In the genomic region with DNA sequence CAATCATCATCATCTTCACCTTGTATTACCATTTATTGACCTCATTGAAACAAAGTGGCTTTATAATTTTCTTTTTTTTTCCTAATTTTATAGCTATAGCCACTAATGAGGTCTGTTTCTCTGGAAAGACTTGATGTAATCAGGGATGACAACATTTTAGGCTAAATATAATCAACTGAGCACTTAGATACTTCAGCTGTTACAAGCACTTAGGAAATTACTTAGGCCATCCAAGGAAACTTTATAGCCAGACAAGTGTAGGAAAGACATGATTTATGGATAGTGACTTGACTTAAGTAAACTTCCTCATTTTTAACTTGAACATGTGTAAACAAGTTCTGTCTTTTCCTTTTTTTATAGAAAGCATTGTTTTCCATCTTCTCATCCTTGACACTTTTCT, we compare ENCODE assay signal across 1 cellular context.
A peak's percentile ranks its signal among the peaks of the same experiment; 100 is the strongest.
TF ChIP-seq lines count a peak whose summit lies in the region.

No MANE protein-coding gene starts in this region.

TF ChIP-seq in HEK293, 187 proteins besides CTCF, POLR2A, EP300 and RAD21 (continued from another document and continues in another):
- TF ChIP-seq, protein P1, sequence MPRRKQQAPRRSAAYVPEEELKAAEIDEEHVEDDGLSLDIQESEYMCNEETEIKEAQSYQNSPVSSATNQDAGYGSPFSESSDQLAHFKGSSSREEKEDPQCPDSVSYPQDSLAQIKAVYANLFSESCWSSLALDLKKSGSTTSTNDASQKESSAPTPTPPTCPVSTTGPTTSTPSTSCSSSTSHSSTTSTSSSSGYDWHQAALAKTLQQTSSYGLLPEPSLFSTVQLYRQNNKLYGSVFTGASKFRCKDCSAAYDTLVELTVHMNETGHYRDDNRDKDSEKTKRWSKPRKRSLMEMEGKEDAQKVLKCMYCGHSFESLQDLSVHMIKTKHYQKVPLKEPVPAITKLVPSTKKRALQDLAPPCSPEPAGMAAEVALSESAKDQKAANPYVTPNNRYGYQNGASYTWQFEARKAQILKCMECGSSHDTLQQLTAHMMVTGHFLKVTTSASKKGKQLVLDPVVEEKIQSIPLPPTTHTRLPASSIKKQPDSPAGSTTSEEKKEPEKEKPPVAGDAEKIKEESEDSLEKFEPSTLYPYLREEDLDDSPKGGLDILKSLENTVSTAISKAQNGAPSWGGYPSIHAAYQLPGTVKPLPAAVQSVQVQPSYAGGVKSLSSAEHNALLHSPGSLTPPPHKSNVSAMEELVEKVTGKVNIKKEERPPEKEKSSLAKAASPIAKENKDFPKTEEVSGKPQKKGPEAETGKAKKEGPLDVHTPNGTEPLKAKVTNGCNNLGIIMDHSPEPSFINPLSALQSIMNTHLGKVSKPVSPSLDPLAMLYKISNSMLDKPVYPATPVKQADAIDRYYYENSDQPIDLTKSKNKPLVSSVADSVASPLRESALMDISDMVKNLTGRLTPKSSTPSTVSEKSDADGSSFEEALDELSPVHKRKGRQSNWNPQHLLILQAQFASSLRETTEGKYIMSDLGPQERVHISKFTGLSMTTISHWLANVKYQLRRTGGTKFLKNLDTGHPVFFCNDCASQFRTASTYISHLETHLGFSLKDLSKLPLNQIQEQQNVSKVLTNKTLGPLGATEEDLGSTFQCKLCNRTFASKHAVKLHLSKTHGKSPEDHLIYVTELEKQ (tag by site-specific recombination; IDR thresholded peaks at IDR 0.05; ENCODE audit: borderline replicate concordance) = peak; percentile 97
- TF ChIP-seq ZNF837 (tag by site-specific recombination; IDR thresholded peaks at IDR 0.05) (no peak), ZNF544 (tag by site-specific recombination; IDR thresholded peaks at IDR 0.05) (no peak), OSR2 (tag by site-specific recombination; IDR thresholded peaks at IDR 0.05) (peak; percentile 90), SCRT1 (tag by site-specific recombination; IDR thresholded peaks at IDR 0.05; ENCODE audit: borderline replicate concordance) (peak; percentile 46; the same call in 1 of the 2 replicates), SP7 (tag by site-specific recombination; IDR thresholded peaks at IDR 0.05) (peak; percentile 92), ZNF560 (tag by site-specific recombination; IDR thresholded peaks at IDR 0.05; ENCODE audit: borderline replicate concordance) (no peak), ZNF426 (tag by site-specific recombination; IDR thresholded peaks at IDR 0.05) (0 out of 2 replicates have a peak, but pooled peaks have one; percentile 6), ZNF223 (tag by site-specific recombination; IDR thresholded peaks at IDR 0.05) (no peak), RBAK (tag by site-specific recombination; IDR thresholded peaks at IDR 0.05) (no peak), ZNF292 (tag by site-specific recombination; IDR thresholded peaks at IDR 0.05; ENCODE audit: borderline replicate concordance, low read depth) (no peak), ZNF221 (tag by site-specific recombination; IDR thresholded peaks at IDR 0.05; ENCODE audit: borderline replicate concordance) (no peak), ZNF433 (tag by site-specific recombination; IDR thresholded peaks at IDR 0.05; ENCODE audit: low read depth) (no peak), ZNF629 (tag by site-specific recombination; IDR thresholded peaks at IDR 0.05) (peak; percentile 93), HOXC10 (CRISPR knock-in tag; IDR thresholded peaks at IDR 0.05) (no peak), KLF1 (tag by site-specific recombination; IDR thresholded peaks at IDR 0.05) (no peak), ZNF776 (tag by site-specific recombination; IDR thresholded peaks at IDR 0.05; ENCODE audit: borderline replicate concordance) (no peak), ZNF19 (tag by site-specific recombination; IDR thresholded peaks at IDR 0.05; ENCODE audit: low read depth) (no peak), ZNF174 (tag by site-specific recombination; IDR thresholded peaks at IDR 0.05) (no peak), BCL11B (tag by site-specific recombination; IDR thresholded peaks at IDR 0.05; ENCODE audit: low read depth) (peak; percentile 67; the same call in 1 of the 2 replicates), ZNF202 (tag by site-specific recombination; IDR thresholded peaks at IDR 0.05; ENCODE audit: borderline replicate concordance) (no peak), ZNF394 (tag by site-specific recombination; IDR thresholded peaks at IDR 0.05; ENCODE audit: borderline replicate concordance) (peak; percentile 65; the same call in 1 of the 2 replicates), ZNF302 (tag by site-specific recombination; IDR thresholded peaks at IDR 0.05; ENCODE audit: low read depth) (no peak), ZNF23 (tag by site-specific recombination; IDR thresholded peaks at IDR 0.05; ENCODE audit: borderline replicate concordance) (no peak), ZNF266 (tag by site-specific recombination; IDR thresholded peaks at IDR 0.05; ENCODE audit: low read depth) (no peak), ZNF549 (tag by site-specific recombination; IDR thresholded peaks at IDR 0.05) (no peak), ZNF16 (tag by site-specific recombination; IDR thresholded peaks at IDR 0.05; ENCODE audit: low read depth) (no peak), MEIS1 (CRISPR knock-in tag; IDR thresholded peaks at IDR 0.05; ENCODE audit: borderline replicate concordance) (no peak), ZNF677 (tag by site-specific recombination; IDR thresholded peaks at IDR 0.05) (no peak), ZNF335 (tag by site-specific recombination; conservative IDR thresholded peaks at IDR 0.05) (no peak), ZNF785 (tag by site-specific recombination; IDR thresholded peaks at IDR 0.05) (no peak), ZBTB8A (tag by site-specific recombination; IDR thresholded peaks at IDR 0.05) (no peak), ZBTB7A (tag by site-specific recombination; IDR thresholded peaks at IDR 0.05; ENCODE audit: low read depth) (0 out of 2 replicates have a peak, but pooled peaks have one; percentile 13), ZSCAN23 (tag by site-specific recombination; IDR thresholded peaks at IDR 0.05) (0 out of 2 replicates have a peak, but pooled peaks have one; percentile 39)
- TF ChIP-seq, protein P2, sequence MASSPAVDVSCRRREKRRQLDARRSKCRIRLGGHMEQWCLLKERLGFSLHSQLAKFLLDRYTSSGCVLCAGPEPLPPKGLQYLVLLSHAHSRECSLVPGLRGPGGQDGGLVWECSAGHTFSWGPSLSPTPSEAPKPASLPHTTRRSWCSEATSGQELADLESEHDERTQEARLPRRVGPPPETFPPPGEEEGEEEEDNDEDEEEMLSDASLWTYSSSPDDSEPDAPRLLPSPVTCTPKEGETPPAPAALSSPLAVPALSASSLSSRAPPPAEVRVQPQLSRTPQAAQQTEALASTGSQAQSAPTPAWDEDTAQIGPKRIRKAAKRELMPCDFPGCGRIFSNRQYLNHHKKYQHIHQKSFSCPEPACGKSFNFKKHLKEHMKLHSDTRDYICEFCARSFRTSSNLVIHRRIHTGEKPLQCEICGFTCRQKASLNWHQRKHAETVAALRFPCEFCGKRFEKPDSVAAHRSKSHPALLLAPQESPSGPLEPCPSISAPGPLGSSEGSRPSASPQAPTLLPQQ (tag by site-specific recombination; IDR thresholded peaks at IDR 0.05) = no peak
- TF ChIP-seq, protein P3, sequence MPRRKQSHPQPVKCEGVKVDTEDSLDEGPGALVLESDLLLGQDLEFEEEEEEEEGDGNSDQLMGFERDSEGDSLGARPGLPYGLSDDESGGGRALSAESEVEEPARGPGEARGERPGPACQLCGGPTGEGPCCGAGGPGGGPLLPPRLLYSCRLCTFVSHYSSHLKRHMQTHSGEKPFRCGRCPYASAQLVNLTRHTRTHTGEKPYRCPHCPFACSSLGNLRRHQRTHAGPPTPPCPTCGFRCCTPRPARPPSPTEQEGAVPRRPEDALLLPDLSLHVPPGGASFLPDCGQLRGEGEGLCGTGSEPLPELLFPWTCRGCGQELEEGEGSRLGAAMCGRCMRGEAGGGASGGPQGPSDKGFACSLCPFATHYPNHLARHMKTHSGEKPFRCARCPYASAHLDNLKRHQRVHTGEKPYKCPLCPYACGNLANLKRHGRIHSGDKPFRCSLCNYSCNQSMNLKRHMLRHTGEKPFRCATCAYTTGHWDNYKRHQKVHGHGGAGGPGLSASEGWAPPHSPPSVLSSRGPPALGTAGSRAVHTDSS (tag by site-specific recombination; IDR thresholded peaks at IDR 0.05) = no peak; the same call in 1 of the 2 replicates
- TF ChIP-seq, protein P4, sequence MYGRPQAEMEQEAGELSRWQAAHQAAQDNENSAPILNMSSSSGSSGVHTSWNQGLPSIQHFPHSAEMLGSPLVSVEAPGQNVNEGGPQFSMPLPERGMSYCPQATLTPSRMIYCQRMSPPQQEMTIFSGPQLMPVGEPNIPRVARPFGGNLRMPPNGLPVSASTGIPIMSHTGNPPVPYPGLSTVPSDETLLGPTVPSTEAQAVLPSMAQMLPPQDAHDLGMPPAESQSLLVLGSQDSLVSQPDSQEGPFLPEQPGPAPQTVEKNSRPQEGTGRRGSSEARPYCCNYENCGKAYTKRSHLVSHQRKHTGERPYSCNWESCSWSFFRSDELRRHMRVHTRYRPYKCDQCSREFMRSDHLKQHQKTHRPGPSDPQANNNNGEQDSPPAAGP (tag by site-specific recombination; IDR thresholded peaks at IDR 0.05) = no peak
- TF ChIP-seq, protein P5, sequence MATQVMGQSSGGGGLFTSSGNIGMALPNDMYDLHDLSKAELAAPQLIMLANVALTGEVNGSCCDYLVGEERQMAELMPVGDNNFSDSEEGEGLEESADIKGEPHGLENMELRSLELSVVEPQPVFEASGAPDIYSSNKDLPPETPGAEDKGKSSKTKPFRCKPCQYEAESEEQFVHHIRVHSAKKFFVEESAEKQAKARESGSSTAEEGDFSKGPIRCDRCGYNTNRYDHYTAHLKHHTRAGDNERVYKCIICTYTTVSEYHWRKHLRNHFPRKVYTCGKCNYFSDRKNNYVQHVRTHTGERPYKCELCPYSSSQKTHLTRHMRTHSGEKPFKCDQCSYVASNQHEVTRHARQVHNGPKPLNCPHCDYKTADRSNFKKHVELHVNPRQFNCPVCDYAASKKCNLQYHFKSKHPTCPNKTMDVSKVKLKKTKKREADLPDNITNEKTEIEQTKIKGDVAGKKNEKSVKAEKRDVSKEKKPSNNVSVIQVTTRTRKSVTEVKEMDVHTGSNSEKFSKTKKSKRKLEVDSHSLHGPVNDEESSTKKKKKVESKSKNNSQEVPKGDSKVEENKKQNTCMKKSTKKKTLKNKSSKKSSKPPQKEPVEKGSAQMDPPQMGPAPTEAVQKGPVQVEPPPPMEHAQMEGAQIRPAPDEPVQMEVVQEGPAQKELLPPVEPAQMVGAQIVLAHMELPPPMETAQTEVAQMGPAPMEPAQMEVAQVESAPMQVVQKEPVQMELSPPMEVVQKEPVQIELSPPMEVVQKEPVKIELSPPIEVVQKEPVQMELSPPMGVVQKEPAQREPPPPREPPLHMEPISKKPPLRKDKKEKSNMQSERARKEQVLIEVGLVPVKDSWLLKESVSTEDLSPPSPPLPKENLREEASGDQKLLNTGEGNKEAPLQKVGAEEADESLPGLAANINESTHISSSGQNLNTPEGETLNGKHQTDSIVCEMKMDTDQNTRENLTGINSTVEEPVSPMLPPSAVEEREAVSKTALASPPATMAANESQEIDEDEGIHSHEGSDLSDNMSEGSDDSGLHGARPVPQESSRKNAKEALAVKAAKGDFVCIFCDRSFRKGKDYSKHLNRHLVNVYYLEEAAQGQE (tag by site-specific recombination; IDR thresholded peaks at IDR 0.05) = no peak
- TF ChIP-seq, protein P6, sequence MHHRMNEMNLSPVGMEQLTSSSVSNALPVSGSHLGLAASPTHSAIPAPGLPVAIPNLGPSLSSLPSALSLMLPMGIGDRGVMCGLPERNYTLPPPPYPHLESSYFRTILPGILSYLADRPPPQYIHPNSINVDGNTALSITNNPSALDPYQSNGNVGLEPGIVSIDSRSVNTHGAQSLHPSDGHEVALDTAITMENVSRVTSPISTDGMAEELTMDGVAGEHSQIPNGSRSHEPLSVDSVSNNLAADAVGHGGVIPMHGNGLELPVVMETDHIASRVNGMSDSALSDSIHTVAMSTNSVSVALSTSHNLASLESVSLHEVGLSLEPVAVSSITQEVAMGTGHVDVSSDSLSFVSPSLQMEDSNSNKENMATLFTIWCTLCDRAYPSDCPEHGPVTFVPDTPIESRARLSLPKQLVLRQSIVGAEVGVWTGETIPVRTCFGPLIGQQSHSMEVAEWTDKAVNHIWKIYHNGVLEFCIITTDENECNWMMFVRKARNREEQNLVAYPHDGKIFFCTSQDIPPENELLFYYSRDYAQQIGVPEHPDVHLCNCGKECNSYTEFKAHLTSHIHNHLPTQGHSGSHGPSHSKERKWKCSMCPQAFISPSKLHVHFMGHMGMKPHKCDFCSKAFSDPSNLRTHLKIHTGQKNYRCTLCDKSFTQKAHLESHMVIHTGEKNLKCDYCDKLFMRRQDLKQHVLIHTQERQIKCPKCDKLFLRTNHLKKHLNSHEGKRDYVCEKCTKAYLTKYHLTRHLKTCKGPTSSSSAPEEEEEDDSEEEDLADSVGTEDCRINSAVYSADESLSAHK (tag by site-specific recombination; IDR thresholded peaks at IDR 0.05) = peak; percentile 80
- TF ChIP-seq, protein P7, sequence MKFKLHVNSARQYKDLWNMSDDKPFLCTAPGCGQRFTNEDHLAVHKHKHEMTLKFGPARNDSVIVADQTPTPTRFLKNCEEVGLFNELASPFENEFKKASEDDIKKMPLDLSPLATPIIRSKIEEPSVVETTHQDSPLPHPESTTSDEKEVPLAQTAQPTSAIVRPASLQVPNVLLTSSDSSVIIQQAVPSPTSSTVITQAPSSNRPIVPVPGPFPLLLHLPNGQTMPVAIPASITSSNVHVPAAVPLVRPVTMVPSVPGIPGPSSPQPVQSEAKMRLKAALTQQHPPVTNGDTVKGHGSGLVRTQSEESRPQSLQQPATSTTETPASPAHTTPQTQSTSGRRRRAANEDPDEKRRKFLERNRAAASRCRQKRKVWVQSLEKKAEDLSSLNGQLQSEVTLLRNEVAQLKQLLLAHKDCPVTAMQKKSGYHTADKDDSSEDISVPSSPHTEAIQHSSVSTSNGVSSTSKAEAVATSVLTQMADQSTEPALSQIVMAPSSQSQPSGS (tag by site-specific recombination; IDR thresholded peaks at IDR 0.05; ENCODE audit: low read depth) = peak; percentile 86
- TF ChIP-seq, protein P8, sequence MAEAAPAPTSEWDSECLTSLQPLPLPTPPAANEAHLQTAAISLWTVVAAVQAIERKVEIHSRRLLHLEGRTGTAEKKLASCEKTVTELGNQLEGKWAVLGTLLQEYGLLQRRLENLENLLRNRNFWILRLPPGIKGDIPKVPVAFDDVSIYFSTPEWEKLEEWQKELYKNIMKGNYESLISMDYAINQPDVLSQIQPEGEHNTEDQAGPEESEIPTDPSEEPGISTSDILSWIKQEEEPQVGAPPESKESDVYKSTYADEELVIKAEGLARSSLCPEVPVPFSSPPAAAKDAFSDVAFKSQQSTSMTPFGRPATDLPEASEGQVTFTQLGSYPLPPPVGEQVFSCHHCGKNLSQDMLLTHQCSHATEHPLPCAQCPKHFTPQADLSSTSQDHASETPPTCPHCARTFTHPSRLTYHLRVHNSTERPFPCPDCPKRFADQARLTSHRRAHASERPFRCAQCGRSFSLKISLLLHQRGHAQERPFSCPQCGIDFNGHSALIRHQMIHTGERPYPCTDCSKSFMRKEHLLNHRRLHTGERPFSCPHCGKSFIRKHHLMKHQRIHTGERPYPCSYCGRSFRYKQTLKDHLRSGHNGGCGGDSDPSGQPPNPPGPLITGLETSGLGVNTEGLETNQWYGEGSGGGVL (tag by site-specific recombination; IDR thresholded peaks at IDR 0.05) = peak; percentile 46
- TF ChIP-seq, protein P9, sequence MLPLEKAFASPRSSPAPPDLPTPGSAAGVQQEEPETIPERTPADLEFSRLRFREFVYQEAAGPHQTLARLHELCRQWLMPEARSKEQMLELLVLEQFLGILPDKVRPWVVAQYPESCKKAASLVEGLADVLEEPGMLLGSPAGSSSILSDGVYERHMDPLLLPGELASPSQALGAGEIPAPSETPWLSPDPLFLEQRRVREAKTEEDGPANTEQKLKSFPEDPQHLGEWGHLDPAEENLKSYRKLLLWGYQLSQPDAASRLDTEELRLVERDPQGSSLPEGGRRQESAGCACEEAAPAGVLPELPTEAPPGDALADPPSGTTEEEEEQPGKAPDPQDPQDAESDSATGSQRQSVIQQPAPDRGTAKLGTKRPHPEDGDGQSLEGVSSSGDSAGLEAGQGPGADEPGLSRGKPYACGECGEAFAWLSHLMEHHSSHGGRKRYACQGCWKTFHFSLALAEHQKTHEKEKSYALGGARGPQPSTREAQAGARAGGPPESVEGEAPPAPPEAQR (tag by site-specific recombination; IDR thresholded peaks at IDR 0.05) = no peak
